ENCODE assay signal across 25 cellular contexts in genomic region chr7:55363386-55364170, GRCh38. TPM values are rescaled to one million over a fixed set of nuclear protein-coding genes. Genes with fewer than 3 reads are reported as not detected.
DNase-seq lines count a peak whose midpoint lies in the region; ATAC-seq and TF ChIP-seq lines count a peak whose summit lies in the region.
"Had no signal": no experiment of that assay in that cellular context is flagged by ENCODE, and none has a peak within 500 bp of the region (broad histone marks: within the 10 kb centered on the region; RNA-seq: fewer than 3 reads in every experiment).

No MANE protein-coding gene starts in this region.

- 94% methylated on average over 24 of the region's 25 CpGs for WGBS in hepatocyte (ENCODE audit: low lambda C conversion rate, missing lambda C conversion rate)
- WGBS in spleen, 5 donors = 84 to 91% (median 87%) methylated on average over 24 to 25 of the region's 25 CpGs

- no peak overlapping the region for H3K27ac ChIP-seq in hepatocyte
- no peak overlapping the region for H3K27ac ChIP-seq in spleen
- H3K27ac ChIP-seq: esophagus squamous epithelium, GM23248, KMS-11, neutrophil had no signal

- H3K4me1 Mint-ChIP-seq in activated CD8-positive, alpha-beta T cell treated with anti-CD3 and anti-CD28 coated beads for 36 hours (ENCODE audit: low read depth) = peaks cover 9% of the 10 kb centered on the region
- H3K4me1 Mint-ChIP-seq in activated CD8-positive, alpha-beta T cell treated with anti-CD3 and anti-CD28 coated beads, Interleukin-2, amount 10 ng/mL, durations not matched to agents 7 days and 5 days (ENCODE audit: low read depth) = peaks cover 32% of the 10 kb centered on the region
- H3K4me1 Mint-ChIP-seq in T-helper 17 cell = peaks cover 18% of the 10 kb centered on the region

- H3K9me3 Mint-ChIP-seq in activated CD8-positive, alpha-beta T cell treated with anti-CD3 and anti-CD28 coated beads for 36 hours = no peaks in the 10 kb centered on the region
- H3K9me3 Mint-ChIP-seq in activated CD8-positive, alpha-beta T cell treated with anti-CD3 and anti-CD28 coated beads, Interleukin-2, amount 10 ng/mL, durations not matched to agents 7 days and 5 days (ENCODE audit: insufficient read depth) = no peaks in the 10 kb centered on the region

- H3K4me3 ChIP-seq in hepatocyte (no peak overlapping the region), spleen (no peak overlapping the region)
- H3K4me3 ChIP-seq: GM23248 had no signal

- H3K27me3 Mint-ChIP-seq in activated CD8-positive, alpha-beta T cell treated with anti-CD3 and anti-CD28 coated beads for 36 hours = peaks cover 7% of the 10 kb centered on the region
- H3K27me3 Mint-ChIP-seq in activated CD8-positive, alpha-beta T cell treated with anti-CD3 and anti-CD28 coated beads, Interleukin-2, amount 10 ng/mL, durations not matched to agents 7 days and 5 days (ENCODE audit: low read depth) = peaks cover 7% of the 10 kb centered on the region
- H3K27me3 Mint-ChIP-seq in T-helper 17 cell = peaks cover 20% of the 10 kb centered on the region

- intact Hi-C loops in activated CD8-positive, alpha-beta T cell treated with anti-CD3 and anti-CD28 coated beads for 36 hours (cut with micrococcal nuclease) = no loop called here
- intact Hi-C loops in spleen (cut with DNase I; ENCODE audit: low total_unique reads) = loop anchor here (10.0 kb wide), 1 partner anchor 609 kb away; the partner anchor contains the start of gene SEC61G

- no peaks in the 10 kb centered on the region for H4K20me1 ChIP-seq in hepatocyte (ENCODE audit: insufficient read depth, poor library complexity, severe bottlenecking)

- H3K27ac Mint-ChIP-seq in activated CD8-positive, alpha-beta T cell treated with anti-CD3 and anti-CD28 coated beads for 36 hours = no peak overlapping the region
- no peak overlapping the region for H3K27ac Mint-ChIP-seq in activated CD8-positive, alpha-beta T cell treated with anti-CD3 and anti-CD28 coated beads, Interleukin-2, amount 10 ng/mL, durations not matched to agents 7 days and 5 days
- H3K27ac Mint-ChIP-seq in T-helper 17 cell = no peak overlapping the region

- H3K36me3 ChIP-seq in hepatocyte (replicated peaks; ENCODE audit: insufficient read depth, low read depth) = no peaks in the 10 kb centered on the region
- no peaks in the 10 kb centered on the region for H3K36me3 ChIP-seq in spleen
- H3K36me3 ChIP-seq: esophagus squamous epithelium, neutrophil had no signal

- no peak for TF ChIP-seq CTCF in activated CD8-positive, alpha-beta T cell treated with anti-CD3 and anti-CD28 coated beads for 36 hours (IDR thresholded peaks at IDR 0.05)
- TF ChIP-seq CTCF in hepatocyte (IDR thresholded peaks at IDR 0.05; ENCODE audit: poor library complexity) = no peak
- TF ChIP-seq CTCF in spleen (IDR thresholded peaks at IDR 0.05 in 8 of 11, conservative IDR thresholded peaks at IDR 0.05 in 3 of 11) = no peak
- TF ChIP-seq CTCF in omental fat pad (IDR thresholded peaks at IDR 0.05) = no peak

- H3K4me1 ChIP-seq in hepatocyte (ENCODE audit: insufficient read depth) (peaks cover 11% of the 10 kb centered on the region), spleen (peaks cover 10 to 28% (median 16%) of the 10 kb centered on the region in 6 donors)

- H3K4me2 ChIP-seq in hepatocyte = peak overlapping the region; percentile 76

- H3K9me2 ChIP-seq in hepatocyte (replicated peaks; ENCODE audit: insufficient read depth) = no peaks in the 10 kb centered on the region

- H3K9me3 ChIP-seq in T-helper 17 cell (ENCODE audit: control insufficient read depth, low read length, poor library complexity, severe bottlenecking) = no peaks in the 10 kb centered on the region
- H3K9me3 ChIP-seq in hepatocyte (ENCODE audit: low read depth) = no peaks in the 10 kb centered on the region
- H3K9me3 ChIP-seq in spleen = no peaks in the 10 kb centered on the region
- H3K9me3 ChIP-seq: esophagus squamous epithelium, neutrophil had no signal

- no peak for ATAC-seq in activated CD8-positive, alpha-beta T cell treated with anti-CD3 and anti-CD28 coated beads for 36 hours
- no peak for ATAC-seq in activated CD8-positive, alpha-beta T cell treated with anti-CD3 and anti-CD28 coated beads, Interleukin-2, amount 10 ng/mL, durations not matched to agents 7 days and 5 days
- ATAC-seq in T-helper 17 cell (no peak), HG03025 (IDR thresholded peaks at IDR 0.05; ENCODE audit: low FRiP score, unreplicated experiment) (no peak), omental fat pad (ENCODE audit: low FRiP score) (no peak)
- ATAC-seq: left colon had no signal

- CTCF ChIA-PET in activated CD8-positive, alpha-beta T cell treated with anti-CD3 and anti-CD28 coated beads for 36 hours (lab: Charles Lee) = no interaction called here
- CTCF ChIA-PET in activated CD8-positive, alpha-beta T cell treated with anti-CD3 and anti-CD28 coated beads, Interleukin-2, amount 10 ng/mL, durations not matched to agents 7 days and 5 days (lab: Charles Lee) = no interaction called here

- peaks cover 8% of the 10 kb centered on the region for H3K36me3 Mint-ChIP-seq in activated CD8-positive, alpha-beta T cell treated with anti-CD3 and anti-CD28 coated beads for 36 hours (ENCODE audit: low read depth)
- peaks cover 9% of the 10 kb centered on the region for H3K36me3 Mint-ChIP-seq in activated CD8-positive, alpha-beta T cell treated with anti-CD3 and anti-CD28 coated beads, Interleukin-2, amount 10 ng/mL, durations not matched to agents 7 days and 5 days (ENCODE audit: low read depth)
- H3K36me3 Mint-ChIP-seq in T-helper 17 cell (ENCODE audit: low read depth) = peaks cover 3% of the 10 kb centered on the region

- no peak for DNase-seq in activated CD8-positive, alpha-beta T cell treated with anti-CD3 and anti-CD28 coated beads for 36 hours
- no peak for DNase-seq in activated CD8-positive, alpha-beta T cell treated with anti-CD3 and anti-CD28 coated beads, Interleukin-2, amount 10 ng/mL, durations not matched to agents 7 days and 5 days
- DNase-seq in T-helper 17 cell (no peak), hepatocyte (ENCODE audit: low spot score) (no peak), spleen (peak; percentile 83), C1 segment of cervical spinal cord (lab: John Stamatoyannopoulos, UW) (no peak), omental fat pad (ENCODE audit: low spot score) (no peak)
- DNase-seq: activated CD4-positive, alpha-beta T cell treated with anti-CD3 and anti-CD28 coated beads, Interleukin-2, amount 50 U/mL, for 4 hours; activated T-cell treated with anti-CD3 and anti-CD28 coated beads for 4 hours; anterior cingulate cortex; effector memory CD4-positive, alpha-beta T cell; esophagus squamous epithelium; GF-D8; GM23248; left colon; MV-4-11; NCI-H1930; NCI-H226; NCI-H774; SHP77; stimulated activated CD8-positive, alpha-beta memory T cell treated with anti-CD3 and anti-CD28 coated beads, Interleukin-4, amount 100 ng/mL, for 48 hours; T-helper 1 cell had no signal

- peaks cover 3% of the 10 kb centered on the region for H3K79me2 ChIP-seq in hepatocyte

- no peak overlapping the region for H2AFZ ChIP-seq in hepatocyte

- POLR2A ChIA-PET in activated CD8-positive, alpha-beta T cell treated with anti-CD3 and anti-CD28 coated beads for 36 hours (lab: Charles Lee) = interaction anchor here (0.9 kb wide), 1 partner anchor 9 kb away, joined by 4 read pairs; no protein-coding TSS in a partner anchor
- POLR2A ChIA-PET in activated CD8-positive, alpha-beta T cell treated with anti-CD3 and anti-CD28 coated beads, Interleukin-2, amount 10 ng/mL, durations not matched to agents 7 days and 5 days (lab: Charles Lee) = interaction anchor here (1.3 kb wide), 1 partner anchor 55 kb away, joined by 3 read pairs; no protein-coding TSS in a partner anchor

- no peaks in the 10 kb centered on the region for H3K27me3 ChIP-seq in hepatocyte
- H3K27me3 ChIP-seq in spleen (replicated peaks in 1 of 7) = peaks cover 0 to 8% (median 0%) of the 10 kb centered on the region in 7 donors

- TF ChIP-seq POLR2A in spleen (IDR thresholded peaks at IDR 0.05) = no peak

- peak overlapping the region; percentile 96 for H3K4me3 Mint-ChIP-seq in activated CD8-positive, alpha-beta T cell treated with anti-CD3 and anti-CD28 coated beads for 36 hours
- no peak overlapping the region for H3K4me3 Mint-ChIP-seq in activated CD8-positive, alpha-beta T cell treated with anti-CD3 and anti-CD28 coated beads, Interleukin-2, amount 10 ng/mL, durations not matched to agents 7 days and 5 days
- peak overlapping the region; percentile 43 for H3K4me3 Mint-ChIP-seq in T-helper 17 cell

RNA-seq across cellular contexts. Expression of gene LANCL2, which starts 1.6 kb away (rescaled TPM):
- 10 to 100 TPM; 10.7 to 10.8 TPM for total RNA-seq in activated CD8-positive, alpha-beta T cell treated with anti-CD3 and anti-CD28 coated beads for 36 hours
- total RNA-seq in activated CD8-positive, alpha-beta T cell treated with anti-CD3 and anti-CD28 coated beads, Interleukin-2, amount 10 ng/mL, durations not matched to agents 7 days and 5 days = 1 to 10 TPM; 8.0 to 8.5 TPM
- total RNA-seq in T-helper 17 cell (10 to 100 TPM in 1 of 2 donors, 1 to 10 TPM in 1; 6.6 to 11.0 TPM), hepatocyte (14.1 and 14.8 TPM in 2 replicates), spleen (10 to 100 TPM in 4 of 7 donors, 1 to 10 TPM in 3; 5.9 to 13.5 (median 11.1) TPM), omental fat pad (10 to 100 TPM; 12.6 to 23.3 (median 18.6) TPM)
- polyA plus RNA-seq in hepatocyte (13.5 and 16.2 TPM in 2 replicates), spleen (1 to 10 TPM; 4.7 to 8.2 (median 6.9) TPM)
